In genomic region chr16:89823087-89823823, GRCh38 we compare ENCODE assay signal across 18 cellular contexts. TPM values are rescaled to one million over a fixed set of nuclear protein-coding genes. Genes with fewer than 3 reads are reported as not detected.
DNase-seq lines count a peak whose midpoint lies in the region; ATAC-seq and TF ChIP-seq lines count a peak whose summit lies in the region.
"Had no signal": no experiment of that assay in that cellular context is flagged by ENCODE, and none has a peak within 500 bp of the region (broad histone marks: within the 10 kb centered on the region; RNA-seq: fewer than 3 reads in every experiment).

No MANE protein-coding gene starts in this region.

- H3K27me3 ChIP-seq in H7 (ENCODE audit: control insufficient read depth, insufficient read depth, low read length): 0 out of 2 replicates have a peak, but pooled peaks cover 1% of the 10 kb centered on the region
- no peaks in the 10 kb centered on the region for H3K27me3 ChIP-seq in parathyroid adenoma (ENCODE audit: control insufficient read depth, insufficient read depth, low read length)
- H3K27me3 ChIP-seq: BE2C had no signal

- BruUV-seq in OCI-LY7 (replicated peaks; lab: Mats Ljungman, UMichigan): no TSS peak

- peak; percentile 78 for DNase-seq in H7
- peak; percentile 88 to 96 for DNase-seq in NCI-H2081 (lab: John Stamatoyannopoulos, UW)
- DNase-seq in OCI-LY7 (ENCODE audit: low spot score): no peak
- DNase-seq in activated CD4-positive, alpha-beta T cell treated with anti-CD3 and anti-CD28 coated beads, Interleukin-2, amount 50 U/mL, for 1 hour: no peak
- DNase-seq: activated CD4-positive, alpha-beta T cell treated with anti-CD3 and anti-CD28 coated beads for 36 hours; activated CD8-positive, alpha-beta memory T cell treated with anti-CD3 and anti-CD28 coated beads, Interleukin-2, amount 50 U/mL, for 48 hours; activated naive CD4-positive, alpha-beta T cell treated with anti-CD3 and anti-CD28 coated beads, Interleukin-2, amount 50 U/mL, for 16 hours; BE2C; foreskin melanocyte; left ventricle myocardium inferior; NCI-H1436 treated with DMSO at 0.1 percent for 48 hours; Right ventricle myocardium superior; tibial artery had no signal

- no peak overlapping the region for H3K9ac ChIP-seq in parathyroid adenoma

- H3K36me3 ChIP-seq in H7 (replicated peaks; ENCODE audit: control insufficient read depth, insufficient read depth, low read length): no peaks in the 10 kb centered on the region
- H3K36me3 ChIP-seq in OCI-LY7 (ENCODE audit: insufficient read depth, low read length): no peaks in the 10 kb centered on the region
- H3K36me3 ChIP-seq in parathyroid adenoma (ENCODE audit: control insufficient read depth, insufficient read depth, low read length): no peaks in the 10 kb centered on the region
- H3K36me3 ChIP-seq: BE2C, left ventricle myocardium inferior, tibial artery had no signal

- intact Hi-C loops in OCI-LY7 (cut with micrococcal nuclease; ENCODE audit: unreplicated experiment): no loop called here

- peaks cover 4% of the 10 kb centered on the region; the same call in 1 of the 2 replicates for H3K79me2 ChIP-seq in OCI-LY7 (ENCODE audit: insufficient read depth, low read depth, low read length)
- no peaks in the 10 kb centered on the region for H3K79me2 ChIP-seq in parathyroid adenoma

- H3K4me1 ChIP-seq in OCI-LY7 (ENCODE audit: insufficient read depth, low read length, poor library complexity, severe bottlenecking) (peaks cover 34% of the 10 kb centered on the region), parathyroid adenoma (peaks cover 16% of the 10 kb centered on the region)

- H3K4me3 ChIP-seq in H7 (ENCODE audit: insufficient read depth, low read depth, low read length) (no peak overlapping the region), OCI-LY7 (ENCODE audit: low read depth, low read length, poor library complexity, severe bottlenecking) (no peak overlapping the region), parathyroid adenoma (ENCODE audit: low read depth, low read length) (no peak overlapping the region)
- H3K4me3 ChIP-seq: coronary artery, left ventricle myocardium inferior, skin epidermis, tibial artery had no signal

- H3K27ac ChIP-seq in OCI-LY7 (ENCODE audit: low read depth, low read length, poor library complexity, severe bottlenecking): no peak overlapping the region
- peak overlapping the region; percentile 20 for H3K27ac ChIP-seq in parathyroid adenoma
- H3K27ac ChIP-seq: coronary artery, left ventricle myocardium inferior, skin epidermis, tibial artery had no signal

- no peaks in the 10 kb centered on the region for H3K9me3 ChIP-seq in OCI-LY7 (ENCODE audit: low read length)
- no peaks in the 10 kb centered on the region for H3K9me3 ChIP-seq in parathyroid adenoma (ENCODE audit: control insufficient read depth, low read length)
- H3K9me3 ChIP-seq: BE2C, left ventricle myocardium inferior, tibial artery had no signal

- POLR2A ChIA-PET in OCI-LY7 (lab: Charles Lee): interaction anchor here (0.7 to 1.1 kb wide), 2 partner anchors 15 to 1149 kb away, joined by 3 read pairs; no protein-coding TSS in a partner anchor

- H4K20me1 ChIP-seq in OCI-LY7 (ENCODE audit: insufficient read depth, low read length): no peaks in the 10 kb centered on the region

- CTCF ChIA-PET in OCI-LY7 (lab: Charles Lee; ENCODE audit: unreplicated experiment): no interaction called here

- TF ChIP-seq CTCF in OCI-LY7 (conservative IDR thresholded peaks at IDR 0.05; ENCODE audit: low read length) (no peak), parathyroid adenoma (IDR thresholded peaks at IDR 0.05) (no peak)

- H2AFZ ChIP-seq in OCI-LY7 (ENCODE audit: low read length) (no peak overlapping the region), parathyroid adenoma (no peak overlapping the region)

- no peaks in the 10 kb centered on the region for H3K9me2 ChIP-seq in OCI-LY7 (ENCODE audit: insufficient read depth, low read length)

- ATAC-seq in GM19324 (IDR thresholded peaks at IDR 0.05; ENCODE audit: low FRiP score, unreplicated experiment): no peak
- ATAC-seq in GM21529 (IDR thresholded peaks at IDR 0.05; ENCODE audit: unreplicated experiment): no peak
- ATAC-seq: activated CD4-positive, alpha-beta T cell treated with anti-CD3 and anti-CD28 coated beads for 36 hours had no signal

- H3K4me2 ChIP-seq in OCI-LY7 (ENCODE audit: low read length): peak overlapping the region; percentile 44; the same call in 1 of the 2 replicates
- no peak overlapping the region for H3K4me2 ChIP-seq in parathyroid adenoma (ENCODE audit: low read length)

RNA-seq across cellular contexts. Expression of gene SPIRE2, which starts 5.0 kb away (rescaled TPM):
- 8.2 and 9.6 TPM in 2 replicates for total RNA-seq in H7 (2014; rRNA removed; shearing (Covaris generic))
- 7.1 and 9.4 TPM in 2 replicates for total RNA-seq in OCI-LY7 (2014; rRNA removed; shearing (Covaris generic))
- 43.8 and 48.5 TPM in 2 replicates for total RNA-seq in OCI-LY7 (2022)

RNA-seq across cellular contexts. Expression of gene FANCA, which starts 6.8 kb away (rescaled TPM):
- total RNA-seq in H7 (2014; rRNA removed; shearing (Covaris generic)): 51.9 and 52.0 TPM in 2 replicates
- 390 and 478 TPM in 2 replicates for total RNA-seq in OCI-LY7 (2014; rRNA removed; shearing (Covaris generic))
- total RNA-seq in OCI-LY7 (2022): 643 and 721 TPM in 2 replicates

RNA-seq across cellular contexts. Expression of gene TCF25, which starts 50.1 kb away (rescaled TPM):
- 70.5 and 71.8 TPM in 2 replicates for total RNA-seq in H7 (2014; rRNA removed; shearing (Covaris generic))
- total RNA-seq in OCI-LY7 (2014; rRNA removed; shearing (Covaris generic)): 120 and 141 TPM in 2 replicates
- 255 and 263 TPM in 2 replicates for total RNA-seq in OCI-LY7 (2022)

Comparison
In these comparisons a context has a peak if more than half of its experiments do, and no peak if none do; other contexts are left out.
1. DNase-seq: peak in H7 (single experiment) and NCI-H2081 (2 of 2); none in OCI-LY7 (single experiment) and activated CD4-positive, alpha-beta T cell treated with anti-CD3 and anti-CD28 coated beads, Interleukin-2, amount 50 U/mL, for 1 hour (single experiment).